29 cellular contexts compared by ENCODE assay signal in the genomic region with DNA sequence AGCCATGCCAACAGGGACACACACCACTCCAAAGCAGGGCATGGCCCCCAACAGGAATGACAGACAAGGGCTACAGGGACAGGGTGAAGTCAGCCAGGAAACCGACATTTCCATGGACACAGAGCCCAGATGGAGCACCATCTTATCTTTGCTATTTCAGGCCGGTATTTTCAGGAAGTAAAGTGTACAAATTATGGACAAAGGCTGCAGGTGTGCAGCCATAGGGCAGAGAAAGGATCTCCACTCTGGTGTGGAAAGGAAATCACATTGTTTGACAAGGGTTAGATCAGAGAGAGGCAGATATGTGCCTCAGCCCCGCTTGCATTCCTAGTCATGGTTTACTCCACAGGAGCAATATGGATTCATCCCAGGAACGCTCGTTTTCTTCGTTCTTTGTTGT.
"Had no signal": no experiment of that assay in that cellular context is flagged by ENCODE, and none has a peak within 500 bp of the region (broad histone marks: within the 10 kb centered on the region; RNA-seq: fewer than 3 reads in every experiment).

No MANE protein-coding gene starts in this region.

- H3K9me3 ChIP-seq: psoas muscle, stomach, thyroid gland, upper lobe of left lung, vagina had no signal

- H3K4me1 ChIP-seq: parathyroid adenoma, psoas muscle, stomach, thyroid gland, upper lobe of left lung, vagina had no signal

- H3K4me3 ChIP-seq: coronary artery, hepatocyte, neural progenitor cell, psoas muscle, stomach, thyroid gland, upper lobe of left lung, vagina had no signal

- H3K27ac ChIP-seq: brain microvascular endothelial cell, coronary artery, epithelial cell of prostate, hepatocyte, neural progenitor cell, parathyroid adenoma, psoas muscle, stomach, thyroid gland, upper lobe of left lung, vagina, VCaP had no signal

- DNase-seq: activated CD4-positive, alpha-beta T cell treated with anti-CD3 and anti-CD28 coated beads for 4 hours; activated CD4-positive, alpha-beta T cell treated with anti-CD3 and anti-CD28 coated beads, Interleukin-2, amount 50 U/mL, for 4 hours; activated CD8-positive, alpha-beta memory T cell treated with anti-CD3 and anti-CD28 coated beads, Interleukin-2, amount 50 U/mL, for 48 hours; activated gamma-delta T cell; activated naive CD4-positive, alpha-beta T cell treated with anti-CD3 and anti-CD28 coated beads, Interleukin-2, amount 10 ng/mL, durations not matched to agents 7 days and 5 days; activated naive CD8-positive, alpha-beta T cell treated with anti-CD3 and anti-CD28 coated beads, Interleukin-2, amount 10 ng/mL, durations not matched to agents 7 days and 5 days; activated T-cell treated with anti-CD3 and anti-CD28 coated beads, Interleukin-2, amount 50 U/mL, for 24 hours; brain microvascular endothelial cell; endodermal cell; left colon; mesenchymal stem cell; natural killer cell; occipital lobe; psoas muscle; right cardiac atrium; stimulated activated CD4-positive, alpha-beta T cell treated with anti-CD3 and anti-CD28 coated beads, Interleukin-15, amount 100 ng/mL, for 24 hours; stimulated activated CD4-positive, alpha-beta T cell treated with anti-CD3 and anti-CD28 coated beads, Interleukin-2, amount 100 ng/mL, for 24 hours; stimulated activated naive B cell treated with anti-CD40 and anti-IgM and Interleukin-4, amounts not matched to agents 10 μg/mL and 1 μg/mL and 100 μg/mL, for 72 hours; stomach; T-helper 9 cell; upper lobe of left lung had no signal

- ATAC-seq: left colon; natural killer cell; psoas muscle; right cardiac atrium; stimulated activated naive B cell treated with anti-CD40 and anti-IgM and Interleukin-4, amounts not matched to agents 10 μg/mL and 1 μg/mL and 100 μg/mL, for 72 hours had no signal

- H3K36me3 ChIP-seq: brain microvascular endothelial cell, neural progenitor cell, stomach, thyroid gland, upper lobe of left lung, vagina had no signal

- H3K27me3 ChIP-seq: brain microvascular endothelial cell, hepatocyte, neural progenitor cell, stomach, thyroid gland, upper lobe of left lung, vagina had no signal
